20 cellular contexts compared by ENCODE assay signal in the genomic region with DNA sequence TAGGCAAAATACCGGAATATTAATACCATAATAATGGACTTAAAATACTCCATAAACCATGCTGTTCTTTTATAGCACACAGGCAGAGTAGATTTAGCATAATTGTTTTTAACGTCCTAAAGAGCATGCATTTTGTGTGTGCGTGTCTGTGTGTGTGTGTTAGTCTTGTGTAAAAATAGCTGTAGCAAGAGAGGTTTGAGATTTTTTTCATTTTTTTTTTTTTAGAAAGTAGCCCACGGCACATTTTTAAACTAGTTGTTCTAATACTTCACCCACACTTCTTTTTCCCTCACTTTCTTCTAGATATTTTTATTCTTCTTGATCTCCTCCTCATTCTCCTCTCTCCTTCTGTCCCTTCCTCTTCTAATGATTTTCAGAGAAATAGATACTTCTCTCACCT. TPM values are rescaled to one million over a fixed set of nuclear protein-coding genes. Genes with fewer than 3 reads are reported as not detected.
"Had no signal": no experiment of that assay in that cellular context is flagged by ENCODE, and none has a peak within 500 bp of the region (broad histone marks: within the 10 kb centered on the region; RNA-seq: fewer than 3 reads in every experiment).

No MANE protein-coding gene starts in this region.

- H3K27me3 ChIP-seq: esophagus muscularis mucosa, gastrocnemius medialis, hepatocyte, neural progenitor cell, sigmoid colon, stomach had no signal

- H3K4me2 ChIP-seq: hepatocyte, neural progenitor cell had no signal

- DNase-seq: central memory CD4-positive, alpha-beta T cell; effector memory CD8-positive, alpha-beta T cell; gastrocnemius medialis; kidney; left colon; mammary epithelial cell; naive thymus-derived CD8-positive, alpha-beta T cell; nucleus accumbens; sigmoid colon; stimulated activated CD4-positive, alpha-beta T cell treated with anti-CD3 and anti-CD28 coated beads, Interleukin-12 subunit alpha, Interleukin-12 subunit beta, amount 100 ng/mL, for 4 hours; stimulated activated naive CD4-positive, alpha-beta T cell; stomach; substantia nigra had no signal

- H3K36me3 ChIP-seq: esophagus muscularis mucosa, gastrocnemius medialis, neural progenitor cell, sigmoid colon, stomach had no signal

- H3K9ac ChIP-seq: neural progenitor cell, parathyroid adenoma had no signal

- H3K4me1 ChIP-seq: parathyroid adenoma, sigmoid colon had no signal

- ATAC-seq: effector memory CD8-positive, alpha-beta T cell; gastrocnemius medialis; left colon; naive thymus-derived CD8-positive, alpha-beta T cell had no signal

- H3K9me3 ChIP-seq: esophagus muscularis mucosa, gastrocnemius medialis, sigmoid colon, stomach had no signal

- H2AFZ ChIP-seq: hepatocyte, neural progenitor cell, parathyroid adenoma had no signal

- H3K4me3 ChIP-seq: esophagus muscularis mucosa, gastrocnemius medialis, hepatocyte, neural progenitor cell, sigmoid colon, skin epidermis, stomach had no signal

- H3K79me2 ChIP-seq: hepatocyte, parathyroid adenoma had no signal

- H3K27ac ChIP-seq: epithelial cell of prostate, esophagus muscularis mucosa, hepatocyte, neural progenitor cell, parathyroid adenoma, sigmoid colon, skin epidermis, stomach had no signal

- FAIRE-seq: kidney, urothelium cell line had no signal

RNA-seq across cellular contexts. Expression of gene ST3GAL6, which starts 7.5 kb away (rescaled TPM):
- total RNA-seq: naive thymus-derived CD8-positive, alpha-beta T cell had no signal
- polyA plus RNA-seq: naive thymus-derived CD8-positive, alpha-beta T cell had no signal
